Comparison of ENCODE assay signal across 21 cellular contexts in genomic region chr2:36370281-36370680, GRCh38. TPM values are rescaled to one million over a fixed set of nuclear protein-coding genes. Genes with fewer than 3 reads are reported as not detected.
DNase-seq lines count a peak whose midpoint lies in the region; ATAC-seq and TF ChIP-seq lines count a peak whose summit lies in the region.
"Had no signal": no experiment of that assay in that cellular context is flagged by ENCODE, and none has a peak within 500 bp of the region (broad histone marks: within the 10 kb centered on the region; RNA-seq: fewer than 3 reads in every experiment).

No MANE protein-coding gene starts in this region.

- H3K9ac ChIP-seq in skeletal muscle satellite cell (ENCODE audit: low read depth, low read length), result no peak overlapping the region

- H3K27ac ChIP-seq in GM23338 (ENCODE audit: low read depth) (peak overlapping the region; percentile 89; the same call in 1 of the 2 replicates), VCaP (peak overlapping the region; percentile 81), foreskin keratinocyte (peak overlapping the region; percentile 16)
- H3K27ac ChIP-seq in effector memory CD4-positive, alpha-beta T cell (ENCODE audit: insufficient read depth, low read length, poor library complexity, severe bottlenecking), result no peak overlapping the region

- H3K27me3 ChIP-seq in GM23338 (ENCODE audit: insufficient read depth) (no peaks in the 10 kb centered on the region), foreskin keratinocyte (no peaks in the 10 kb centered on the region), skeletal muscle satellite cell (ENCODE audit: control insufficient read depth, insufficient read depth, low read length) (no peaks in the 10 kb centered on the region)
- H3K27me3 ChIP-seq in effector memory CD4-positive, alpha-beta T cell (replicated peaks; ENCODE audit: control insufficient read depth, insufficient read depth, low read length, poor library complexity, severe bottlenecking), result no peaks in the 10 kb centered on the region
- H3K27me3 ChIP-seq: testis had no signal

- no peaks in the 10 kb centered on the region for H3F3A ChIP-seq in GM23338 (replicated peaks; ENCODE audit: low read depth)

- ATAC-seq in GM23338, result no peak
- no peak for ATAC-seq in foreskin keratinocyte
- no peak for ATAC-seq in HG03439 (IDR thresholded peaks at IDR 0.05; ENCODE audit: unreplicated experiment)
- ATAC-seq: activated CD8-positive, alpha-beta T cell treated with anti-CD3 and anti-CD28 coated beads, Interleukin-2, amount 10 ng/mL, durations not matched to agents 7 days and 5 days; activated T-cell treated with anti-CD3 and anti-CD28 coated beads, Interleukin-2, amount 50 U/mL, for 4 hours; CD8-positive, alpha-beta T cell had no signal

- no peak overlapping the region for H2AFZ ChIP-seq in GM23338

- H3K36me3 ChIP-seq in GM23338 (ENCODE audit: insufficient read depth), result no peaks in the 10 kb centered on the region
- peaks cover 36% of the 10 kb centered on the region for H3K36me3 ChIP-seq in skeletal muscle satellite cell (ENCODE audit: insufficient read depth, low read length)
- no peaks in the 10 kb centered on the region for H3K36me3 ChIP-seq in effector memory CD4-positive, alpha-beta T cell (ENCODE audit: control insufficient read depth, insufficient read depth, low read length)

- H3K36me3 Mint-ChIP-seq in GM23338 (ENCODE audit: low read depth), result no peaks in the 10 kb centered on the region; the same call in 2 of the 3 replicates
- H3K36me3 Mint-ChIP-seq: CD8-positive, alpha-beta T cell had no signal

- peak overlapping the region; percentile 15; the same call in 1 of the 3 replicates for H3K4me3 Mint-ChIP-seq in GM23338
- H3K4me3 Mint-ChIP-seq: activated B cell treated with CpG ODN at 0.5 μM for 24 hours; activated CD8-positive, alpha-beta T cell treated with anti-CD3 and anti-CD28 coated beads, Interleukin-2, amount 10 ng/mL, durations not matched to agents 7 days and 5 days; activated naive CD4-positive, alpha-beta T cell treated with anti-CD3 and anti-CD28 coated beads, Interleukin-2, amount 10 ng/mL, durations not matched to agents 7 days and 5 days; activated T-cell treated with anti-CD3 and anti-CD28 coated beads, Interleukin-2, amount 50 U/mL, for 4 hours; CD8-positive, alpha-beta T cell had no signal

- TF ChIP-seq CTCF in GM23338 (conservative IDR thresholded peaks at IDR 0.05; ENCODE audit: low read depth in 2 of 2) (no peak), VCaP (conservative IDR thresholded peaks at IDR 0.05) (no peak), foreskin keratinocyte (conservative IDR thresholded peaks at IDR 0.05) (no peak), GM20000 (IDR thresholded peaks at IDR 0.05; ENCODE audit: extremely low read depth, missing control alignments) (no peak)

- peak overlapping the region; percentile 9 for H3K4me2 ChIP-seq in GM23338
- peak overlapping the region; percentile 53 for H3K4me2 ChIP-seq in skeletal muscle satellite cell (ENCODE audit: low read length)

- peaks cover 100% of the 10 kb centered on the region for H3K79me2 ChIP-seq in GM23338 (replicated peaks; ENCODE audit: insufficient read depth)

- H3K27me3 Mint-ChIP-seq in GM23338 (ENCODE audit: insufficient read depth, low read depth, poor library complexity), result no peaks in the 10 kb centered on the region

- DNase-seq in GM23338 (ENCODE audit: low spot score) (no peak), foreskin keratinocyte (no peak), foreskin melanocyte (no peak), GM20000 (ENCODE audit: low spot score) (no peak)
- no peak for DNase-seq in effector memory CD4-positive, alpha-beta T cell
- DNase-seq: activated B cell treated with CpG ODN at 0.5 μM for 24 hours; activated CD8-positive, alpha-beta T cell treated with anti-CD3 and anti-CD28 coated beads, Interleukin-2, amount 10 ng/mL, durations not matched to agents 7 days and 5 days; activated naive CD4-positive, alpha-beta T cell treated with anti-CD3 and anti-CD28 coated beads, Interleukin-2, amount 10 ng/mL, durations not matched to agents 7 days and 5 days; activated T-cell treated with anti-CD3 and anti-CD28 coated beads, Interleukin-2, amount 50 U/mL, for 4 hours; CD8-positive, alpha-beta T cell; DMS79 treated with DMSO at 0.1 percent for 48 hours; kidney glomerular epithelial cell; NCI-H1105 treated with DMSO at 0.1 percent for 48 hours; NCI-H2171; NCI-H526 treated with DMSO at 0.1 percent for 48 hours; SIG-M5; T-helper 2 cell; testis had no signal

- H3K4me1 Mint-ChIP-seq in GM23338, result peaks cover 98% of the 10 kb centered on the region
- H3K4me1 Mint-ChIP-seq: activated B cell treated with CpG ODN at 0.5 μM for 24 hours had no signal

- no peaks in the 10 kb centered on the region for H3K9me3 ChIP-seq in skeletal muscle satellite cell (replicated peaks; ENCODE audit: low read length)
- no peaks in the 10 kb centered on the region for H3K9me3 ChIP-seq in effector memory CD4-positive, alpha-beta T cell (ENCODE audit: control insufficient read depth, low read length)
- H3K9me3 ChIP-seq: testis had no signal

- H3K4me1 ChIP-seq in GM23338 (ENCODE audit: insufficient read depth) (peaks cover 85% of the 10 kb centered on the region), foreskin keratinocyte (peaks cover 89% of the 10 kb centered on the region), skeletal muscle satellite cell (ENCODE audit: control insufficient read depth, insufficient read depth, low read length) (peaks cover 90% of the 10 kb centered on the region)
- no peaks in the 10 kb centered on the region for H3K4me1 ChIP-seq in effector memory CD4-positive, alpha-beta T cell (ENCODE audit: control insufficient read depth, insufficient read depth, low read length, poor library complexity, severe bottlenecking)

- H3K27ac Mint-ChIP-seq in GM23338, result no peak overlapping the region; the same call in 1 of the 2 replicates
- H3K27ac Mint-ChIP-seq: activated B cell treated with CpG ODN at 0.5 μM for 24 hours; activated CD8-positive, alpha-beta T cell treated with anti-CD3 and anti-CD28 coated beads, Interleukin-2, amount 10 ng/mL, durations not matched to agents 7 days and 5 days; activated naive CD4-positive, alpha-beta T cell treated with anti-CD3 and anti-CD28 coated beads, Interleukin-2, amount 10 ng/mL, durations not matched to agents 7 days and 5 days; CD8-positive, alpha-beta T cell had no signal

- H3K4me3 ChIP-seq in GM23338, result no peak overlapping the region
- H3K4me3 ChIP-seq in skeletal muscle satellite cell (ENCODE audit: low read length), result no peak overlapping the region
- no peak overlapping the region for H3K4me3 ChIP-seq in effector memory CD4-positive, alpha-beta T cell (ENCODE audit: insufficient read depth, low read depth, low read length, poor library complexity, severe bottlenecking)
- H3K4me3 ChIP-seq: testis had no signal

- no peaks in the 10 kb centered on the region for H3K9me2 ChIP-seq in GM23338 (ENCODE audit: insufficient read depth)

- no peaks in the 10 kb centered on the region for H3K9me3 Mint-ChIP-seq in GM23338
- H3K9me3 Mint-ChIP-seq: activated B cell treated with CpG ODN at 0.5 μM for 24 hours; activated naive CD4-positive, alpha-beta T cell treated with anti-CD3 and anti-CD28 coated beads, Interleukin-2, amount 10 ng/mL, durations not matched to agents 7 days and 5 days; activated T-cell treated with anti-CD3 and anti-CD28 coated beads, Interleukin-2, amount 50 U/mL, for 4 hours; CD8-positive, alpha-beta T cell had no signal

- no peaks in the 10 kb centered on the region for H4K20me1 ChIP-seq in GM23338 (replicated peaks; ENCODE audit: insufficient read depth)

TF ChIP-seq in GM23338, 12 proteins besides CTCF, POLR2A, EP300 and RAD21 (continues in another document):
- TF ChIP-seq, protein P1, sequence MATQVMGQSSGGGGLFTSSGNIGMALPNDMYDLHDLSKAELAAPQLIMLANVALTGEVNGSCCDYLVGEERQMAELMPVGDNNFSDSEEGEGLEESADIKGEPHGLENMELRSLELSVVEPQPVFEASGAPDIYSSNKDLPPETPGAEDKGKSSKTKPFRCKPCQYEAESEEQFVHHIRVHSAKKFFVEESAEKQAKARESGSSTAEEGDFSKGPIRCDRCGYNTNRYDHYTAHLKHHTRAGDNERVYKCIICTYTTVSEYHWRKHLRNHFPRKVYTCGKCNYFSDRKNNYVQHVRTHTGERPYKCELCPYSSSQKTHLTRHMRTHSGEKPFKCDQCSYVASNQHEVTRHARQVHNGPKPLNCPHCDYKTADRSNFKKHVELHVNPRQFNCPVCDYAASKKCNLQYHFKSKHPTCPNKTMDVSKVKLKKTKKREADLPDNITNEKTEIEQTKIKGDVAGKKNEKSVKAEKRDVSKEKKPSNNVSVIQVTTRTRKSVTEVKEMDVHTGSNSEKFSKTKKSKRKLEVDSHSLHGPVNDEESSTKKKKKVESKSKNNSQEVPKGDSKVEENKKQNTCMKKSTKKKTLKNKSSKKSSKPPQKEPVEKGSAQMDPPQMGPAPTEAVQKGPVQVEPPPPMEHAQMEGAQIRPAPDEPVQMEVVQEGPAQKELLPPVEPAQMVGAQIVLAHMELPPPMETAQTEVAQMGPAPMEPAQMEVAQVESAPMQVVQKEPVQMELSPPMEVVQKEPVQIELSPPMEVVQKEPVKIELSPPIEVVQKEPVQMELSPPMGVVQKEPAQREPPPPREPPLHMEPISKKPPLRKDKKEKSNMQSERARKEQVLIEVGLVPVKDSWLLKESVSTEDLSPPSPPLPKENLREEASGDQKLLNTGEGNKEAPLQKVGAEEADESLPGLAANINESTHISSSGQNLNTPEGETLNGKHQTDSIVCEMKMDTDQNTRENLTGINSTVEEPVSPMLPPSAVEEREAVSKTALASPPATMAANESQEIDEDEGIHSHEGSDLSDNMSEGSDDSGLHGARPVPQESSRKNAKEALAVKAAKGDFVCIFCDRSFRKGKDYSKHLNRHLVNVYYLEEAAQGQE (IDR thresholded peaks at IDR 0.05; ENCODE audit: unreplicated experiment), result no peak
- TF ChIP-seq CREB1 (CRISPR knock-in tag; IDR thresholded peaks at IDR 0.05; ENCODE audit: low read depth), result no peak
- TF ChIP-seq EZH2phosphoT487 (IDR thresholded peaks at IDR 0.05; ENCODE audit: unreplicated experiment), result no peak
- no peak for TF ChIP-seq NANOG (IDR thresholded peaks at IDR 0.05; ENCODE audit: borderline replicate concordance)
- TF ChIP-seq EZH2 (IDR thresholded peaks at IDR 0.05; ENCODE audit: low read depth, unreplicated experiment), result no peak
- TF ChIP-seq ETS1 (IDR thresholded peaks at IDR 0.05), result no peak

RNA-seq across cellular contexts. Expression of gene CRIM1, which starts 14.7 kb away (rescaled TPM):
- 30.9 and 36.4 TPM in 2 replicates for total RNA-seq in GM23338 (2014; rRNA removed; shearing (Covaris generic))
- polyA plus RNA-seq in GM23338 (2016; fragmentation: Nextera tagmentation; extraction: Ambion mirVana) (10.5 and 11.3 TPM in 2 replicates), foreskin keratinocyte (11.7 and 19.3 TPM in 2 replicates)
- 76.8 and 99.4 TPM in 2 replicates for total RNA-seq in foreskin keratinocyte
- 101 and 124 TPM in 2 replicates for total RNA-seq in skeletal muscle satellite cell (2012; rRNA removed)
